In the genomic region with DNA sequence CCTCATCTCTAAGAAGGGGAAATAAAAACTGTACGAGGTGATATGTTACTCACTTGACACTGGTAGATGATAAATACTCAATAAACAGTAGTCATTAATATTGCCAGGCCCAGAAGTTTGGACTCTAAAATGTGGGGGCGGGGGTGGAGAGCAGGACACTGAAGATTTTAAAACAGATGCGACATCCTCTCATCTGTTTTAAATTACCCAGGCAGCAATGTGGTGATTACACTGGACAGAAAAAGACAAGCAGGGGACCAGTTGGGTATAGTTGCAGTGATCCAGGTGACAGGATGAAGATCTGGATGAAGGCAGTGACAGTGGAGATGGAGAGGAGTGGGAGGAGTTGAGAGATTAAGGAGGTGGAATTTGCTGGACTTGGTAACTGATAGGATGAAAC, we compare ENCODE assay signal across 25 cellular contexts. TPM values are rescaled to one million over a fixed set of nuclear protein-coding genes. Genes with fewer than 3 reads are reported as not detected.
A peak's percentile ranks its signal among the peaks of the same experiment; 100 is the strongest.
DNase-seq lines count a peak whose midpoint lies in the region; TF ChIP-seq lines count a peak whose summit lies in the region.
"Had no signal": no experiment of that assay in that cellular context is flagged by ENCODE, and none has a peak within 500 bp of the region (broad histone marks: within the 10 kb centered on the region; RNA-seq: fewer than 3 reads in every experiment).

No MANE protein-coding gene starts in this region.

- peaks cover 5% of the 10 kb centered on the region for H3K9me3 Mint-ChIP-seq in activated CD4-positive, alpha-beta T cell treated with anti-CD3 and anti-CD28 coated beads, Interleukin-2, amount 10 ng/mL, durations not matched to agents 24 days and 14 days
- H3K9me3 Mint-ChIP-seq in CD8-positive, alpha-beta memory T cell = peaks cover 0 to 5% (median 0%) of the 10 kb centered on the region in 5 donors
- peaks cover 25% of the 10 kb centered on the region for H3K9me3 Mint-ChIP-seq in dendritic cell treated with granulocyte-macrophage colony-stimulating factor and Interleukin-4, amounts not matched to agents 40 ng/mL and 50 ng/mL, for 4 days
- H3K9me3 Mint-ChIP-seq: neural progenitor cell had no signal

- H3K27me3 Mint-ChIP-seq in activated CD4-positive, alpha-beta T cell treated with anti-CD3 and anti-CD28 coated beads, Interleukin-2, amount 10 ng/mL, durations not matched to agents 24 days and 14 days = peaks cover 2% of the 10 kb centered on the region
- no peaks in the 10 kb centered on the region for H3K27me3 Mint-ChIP-seq in CD8-positive, alpha-beta memory T cell
- H3K27me3 Mint-ChIP-seq in dendritic cell treated with granulocyte-macrophage colony-stimulating factor and Interleukin-4, amounts not matched to agents 40 ng/mL and 50 ng/mL, for 4 days = no peaks in the 10 kb centered on the region
- H3K27me3 Mint-ChIP-seq: progenitor cell of endocrine pancreas had no signal

- no peak overlapping the region for H3K27ac ChIP-seq in CD8-positive, alpha-beta memory T cell (ENCODE audit: low read depth, low read length)
- peak overlapping the region; percentile 95 for H3K27ac ChIP-seq in neutrophil
- H3K27ac ChIP-seq: gastroesophageal sphincter, left ventricle myocardium inferior, neural progenitor cell, RWPE1, transverse colon, VCaP had no signal

- peaks cover 45% of the 10 kb centered on the region for H3K36me3 Mint-ChIP-seq in activated CD4-positive, alpha-beta T cell treated with anti-CD3 and anti-CD28 coated beads, Interleukin-2, amount 10 ng/mL, durations not matched to agents 24 days and 14 days (ENCODE audit: low read depth)
- H3K36me3 Mint-ChIP-seq in CD8-positive, alpha-beta memory T cell = peaks cover 9 to 40% (median 18%) of the 10 kb centered on the region in 3 donors
- peaks cover 52% of the 10 kb centered on the region for H3K36me3 Mint-ChIP-seq in dendritic cell treated with granulocyte-macrophage colony-stimulating factor and Interleukin-4, amounts not matched to agents 40 ng/mL and 50 ng/mL, for 4 days (ENCODE audit: low read depth)
- H3K36me3 Mint-ChIP-seq: neural progenitor cell had no signal

- TF ChIP-seq CTCF in neutrophil (IDR thresholded peaks at IDR 0.05) = no peak

- H3K9me3 ChIP-seq in CD8-positive, alpha-beta memory T cell (ENCODE audit: low read length) = no peaks in the 10 kb centered on the region
- H3K9me3 ChIP-seq in neutrophil = no peaks in the 10 kb centered on the region
- H3K9me3 ChIP-seq: gastroesophageal sphincter, left ventricle myocardium inferior, sigmoid colon, transverse colon had no signal

- H3K27ac Mint-ChIP-seq in activated CD4-positive, alpha-beta T cell treated with anti-CD3 and anti-CD28 coated beads, Interleukin-2, amount 10 ng/mL, durations not matched to agents 24 days and 14 days = peak overlapping the region; percentile 27
- peak overlapping the region in 7 of 8 donors; percentile 21 to 98 (median 58) for H3K27ac Mint-ChIP-seq in CD8-positive, alpha-beta memory T cell
- H3K27ac Mint-ChIP-seq in dendritic cell treated with granulocyte-macrophage colony-stimulating factor and Interleukin-4, amounts not matched to agents 40 ng/mL and 50 ng/mL, for 4 days = peak overlapping the region; percentile 96
- H3K27ac Mint-ChIP-seq: neural progenitor cell, progenitor cell of endocrine pancreas had no signal

- DNase-seq in activated CD4-positive, alpha-beta T cell treated with anti-CD3 and anti-CD28 coated beads, Interleukin-2, amount 10 ng/mL, durations not matched to agents 24 days and 14 days = no peak
- no peak for DNase-seq in activated CD4-positive, alpha-beta T cell treated with anti-CD3 and anti-CD28 coated beads for 4 hours
- DNase-seq in CD8-positive, alpha-beta memory T cell = no peak
- DNase-seq in NCI-H748 (lab: John Stamatoyannopoulos, UW; ENCODE audit: unreplicated experiment) = no peak
- no peak for DNase-seq in NCI-H1092 (lab: John Stamatoyannopoulos, UW)
- DNase-seq in head of caudate nucleus = no peak
- DNase-seq: activated CD4-positive, alpha-beta T cell treated with anti-CD3 and anti-CD28 coated beads, Interleukin-2, amount 50 U/mL, for 4 hours; activated CD8-positive, alpha-beta memory T cell treated with anti-CD3 and anti-CD28 coated beads, Interleukin-2, amount 50 U/mL, for 48 hours; activated gamma-delta T cell; H7; left ventricle myocardium inferior; NCI-H1048; NCI-H1930; NCI-H526; sigmoid colon; stimulated activated CD8-positive, alpha-beta memory T cell treated with anti-CD3 and anti-CD28 coated beads, Interleukin-4, amount 100 ng/mL, for 48 hours; transverse colon had no signal

- H3K36me3 ChIP-seq in CD8-positive, alpha-beta memory T cell (ENCODE audit: insufficient read depth, low read length) = no peaks in the 10 kb centered on the region
- no peaks in the 10 kb centered on the region for H3K36me3 ChIP-seq in neutrophil
- H3K36me3 ChIP-seq: left ventricle myocardium inferior, neural progenitor cell, sigmoid colon, transverse colon had no signal

- H3K4me3 ChIP-seq in CD8-positive, alpha-beta memory T cell (ENCODE audit: low read length) = no peak overlapping the region
- H3K4me3 ChIP-seq in neutrophil (ENCODE audit: low read depth in 1 of 2, low read length in 1 of 2) = peak overlapping the region; percentile 86 to 89
- H3K4me3 ChIP-seq: coronary artery, gastroesophageal sphincter, left ventricle myocardium inferior, neural progenitor cell, sigmoid colon, transverse colon had no signal

- CTCF ChIA-PET in CD8-positive, alpha-beta memory T cell (lab: Charles Lee) = interaction anchor here (1.0 kb wide), 1 partner anchor 59 kb away, joined by 3 read pairs; no protein-coding TSS in a partner anchor

- peaks cover 23% of the 10 kb centered on the region for H3K4me1 ChIP-seq in CD8-positive, alpha-beta memory T cell (ENCODE audit: insufficient read depth, low read length)
- H3K4me1 ChIP-seq in neutrophil (ENCODE audit: control insufficient read depth in 1 of 2, insufficient read depth in 1 of 2, low read depth in 1 of 2, low read length in 1 of 2) = peaks cover 68 to 70% of the 10 kb centered on the region in 2 experiments

- intact Hi-C loops in activated CD4-positive, alpha-beta T cell treated with anti-CD3 and anti-CD28 coated beads, Interleukin-2, amount 10 ng/mL, durations not matched to agents 24 days and 14 days (cut with micrococcal nuclease) = loop anchor here (5.0 kb wide), 3 partner anchors 33 to 1877 kb away; partner anchors contain the start of genes SETD5 and TAMM41
- intact Hi-C loops in dendritic cell treated with granulocyte-macrophage colony-stimulating factor and Interleukin-4, amounts not matched to agents 40 ng/mL and 50 ng/mL, for 4 days (cut with micrococcal nuclease) = loop anchor here (1.0 to 5.0 kb wide), 2 partner anchors 15 to 33 kb away; no protein-coding TSS in a partner anchor
- intact Hi-C loops in head of caudate nucleus (cut with DNase I) = no loop called here

- H3K4me3 Mint-ChIP-seq in activated CD4-positive, alpha-beta T cell treated with anti-CD3 and anti-CD28 coated beads, Interleukin-2, amount 10 ng/mL, durations not matched to agents 24 days and 14 days = no peak overlapping the region
- peak overlapping the region in 3 of 7 donors; percentile 23 to 99 (median 59) for H3K4me3 Mint-ChIP-seq in CD8-positive, alpha-beta memory T cell
- H3K4me3 Mint-ChIP-seq in dendritic cell treated with granulocyte-macrophage colony-stimulating factor and Interleukin-4, amounts not matched to agents 40 ng/mL and 50 ng/mL, for 4 days = peak overlapping the region; percentile 79
- H3K4me3 Mint-ChIP-seq: neural progenitor cell had no signal

- H3K27me3 ChIP-seq in CD8-positive, alpha-beta memory T cell (ENCODE audit: insufficient read depth, low read length, poor library complexity, severe bottlenecking) = no peaks in the 10 kb centered on the region
- no peaks in the 10 kb centered on the region for H3K27me3 ChIP-seq in neutrophil
- H3K27me3 ChIP-seq: gastroesophageal sphincter, neural progenitor cell, sigmoid colon, transverse colon had no signal

- POLR2A ChIA-PET in CD8-positive, alpha-beta memory T cell (lab: Charles Lee) = interaction anchor here (3.4 kb wide), 1 partner anchor 17 kb away, joined by 20 read pairs; no protein-coding TSS in a partner anchor

- H3K4me1 Mint-ChIP-seq in activated CD4-positive, alpha-beta T cell treated with anti-CD3 and anti-CD28 coated beads, Interleukin-2, amount 10 ng/mL, durations not matched to agents 24 days and 14 days = peaks cover 53% of the 10 kb centered on the region
- H3K4me1 Mint-ChIP-seq in CD8-positive, alpha-beta memory T cell = peaks cover 56 to 68% (median 59%) of the 10 kb centered on the region in 3 donors
- H3K4me1 Mint-ChIP-seq in dendritic cell treated with granulocyte-macrophage colony-stimulating factor and Interleukin-4, amounts not matched to agents 40 ng/mL and 50 ng/mL, for 4 days (ENCODE audit: low read depth) = peaks cover 66% of the 10 kb centered on the region

RNA-seq across cellular contexts. Expression of gene ATG7, which starts 2.5 kb away (rescaled TPM):
- total RNA-seq in activated CD4-positive, alpha-beta T cell treated with anti-CD3 and anti-CD28 coated beads, Interleukin-2, amount 10 ng/mL, durations not matched to agents 24 days and 14 days = 37.7 and 41.4 TPM in 2 replicates
- total RNA-seq in CD8-positive, alpha-beta memory T cell = 10 to 100 TPM; 28.0 to 28.2 TPM
- 13.8 TPM for polyA plus RNA-seq in CD8-positive, alpha-beta memory T cell

Comparison
In these comparisons a context has a peak if more than half of its experiments do, and no peak if none do; other contexts are left out.
1. H3K27ac Mint-ChIP-seq: peak in every context shown above with its lines; median percentile 96 in dendritic cell treated with granulocyte-macrophage colony-stimulating factor and Interleukin-4, amounts not matched to agents 40 ng/mL and 50 ng/mL, for 4 days; 58 in CD8-positive, alpha-beta memory T cell; 27 in activated CD4-positive, alpha-beta T cell treated with anti-CD3 and anti-CD28 coated beads, Interleukin-2, amount 10 ng/mL, durations not matched to agents 24 days and 14 days.